17 cellular contexts compared by ENCODE assay signal in the genomic region with DNA sequence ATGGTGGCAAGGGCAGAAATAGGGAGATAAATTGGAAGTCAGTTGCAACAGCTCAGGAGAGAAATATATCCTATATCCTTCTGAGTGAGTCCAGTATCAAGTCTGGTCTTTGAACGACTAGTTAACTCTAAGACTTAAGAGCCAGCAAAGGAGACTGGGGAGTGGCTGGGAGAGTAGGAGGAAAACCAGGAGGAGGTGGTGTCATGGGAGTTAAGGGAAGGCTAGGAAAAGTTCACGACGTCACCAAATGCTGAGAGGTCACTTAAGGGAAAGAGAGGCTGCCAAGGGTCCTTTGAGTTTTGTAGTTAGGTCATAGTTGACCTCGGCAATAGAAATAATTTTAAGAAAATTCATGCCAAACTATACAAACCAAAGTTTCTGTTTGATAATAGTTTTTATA. TPM values are rescaled to one million over a fixed set of nuclear protein-coding genes. Genes with fewer than 3 reads are reported as not detected.
A peak's percentile ranks its signal among the peaks of the same experiment; 100 is the strongest.
DNase-seq lines count a peak whose midpoint lies in the region; ATAC-seq and TF ChIP-seq lines count a peak whose summit lies in the region.
"Had no signal": no experiment of that assay in that cellular context is flagged by ENCODE, and none has a peak within 500 bp of the region (broad histone marks: within the 10 kb centered on the region; RNA-seq: fewer than 3 reads in every experiment).

No MANE protein-coding gene starts in this region.

- TF ChIP-seq CTCF in WTC11 (IDR thresholded peaks at IDR 0.05) (no peak), glutamatergic neuron (IDR thresholded peaks at IDR 0.05; ENCODE audit: partially characterized antibody, unreplicated experiment) (no peak)

- no peak for DNase-seq in activated T-cell treated with anti-CD3 and anti-CD28 coated beads, Interleukin-2, amount 50 U/mL, for 24 hours
- DNase-seq in activated T-cell treated with anti-CD3 and anti-CD28 coated beads, Interleukin-2, amount 50 U/mL, for 72 hours: no peak
- DNase-seq in WTC11 (ENCODE audit: low spot score) (no peak), glutamatergic neuron (no peak), sciatic nerve (ENCODE audit: low spot score) (no peak), germinal center (ENCODE audit: low spot score) (no peak), NCI-H2227 (lab: John Stamatoyannopoulos, UW; ENCODE audit: unreplicated experiment) (no peak)
- DNase-seq: CD8-positive, alpha-beta memory T cell; GDM1; NCI-H1105 treated with DMSO at 0.1 percent for 48 hours; NCI-H187; NCI-H526 treated with DMSO at 0.1 percent for 48 hours; OCI-M1; RPMI8226 had no signal

- H3K27me3 Mint-ChIP-seq in activated T-cell treated with anti-CD3 and anti-CD28 coated beads, Interleukin-2, amount 50 U/mL, for 24 hours: no peaks in the 10 kb centered on the region
- no peaks in the 10 kb centered on the region for H3K27me3 Mint-ChIP-seq in activated T-cell treated with anti-CD3 and anti-CD28 coated beads, Interleukin-2, amount 50 U/mL, for 72 hours (ENCODE audit: low read depth)
- H3K27me3 Mint-ChIP-seq in WTC11 (ENCODE audit: low read depth) (no peaks in the 10 kb centered on the region), glutamatergic neuron (ENCODE audit: unreplicated experiment) (peaks cover 2% of the 10 kb centered on the region)
- H3K27me3 Mint-ChIP-seq: CD8-positive, alpha-beta memory T cell had no signal

- ATAC-seq in activated T-cell treated with anti-CD3 and anti-CD28 coated beads, Interleukin-2, amount 50 U/mL, for 72 hours (replicated peaks in 1 of 2): no peak
- ATAC-seq in WTC11: no peak
- ATAC-seq in sciatic nerve: peak; percentile 57
- no peak for ATAC-seq in HG02759 (IDR thresholded peaks at IDR 0.05; ENCODE audit: unreplicated experiment)
- ATAC-seq: GM23338, HCT116 had no signal

- intact Hi-C loops in sciatic nerve (cut with DNase I): loop anchor here (10.0 kb wide), 1 partner anchor 107 kb away; no protein-coding TSS in a partner anchor

- no peak overlapping the region for H3K4me3 Mint-ChIP-seq in activated T-cell treated with anti-CD3 and anti-CD28 coated beads, Interleukin-2, amount 50 U/mL, for 24 hours
- H3K4me3 Mint-ChIP-seq in activated T-cell treated with anti-CD3 and anti-CD28 coated beads, Interleukin-2, amount 50 U/mL, for 72 hours: no peak overlapping the region
- H3K4me3 Mint-ChIP-seq in WTC11 (no peak overlapping the region), glutamatergic neuron (ENCODE audit: unreplicated experiment) (peak overlapping the region; percentile 18)
- H3K4me3 Mint-ChIP-seq: CD8-positive, alpha-beta memory T cell; GM23338 had no signal

- peaks cover 35% of the 10 kb centered on the region for H3K4me1 Mint-ChIP-seq in activated T-cell treated with anti-CD3 and anti-CD28 coated beads, Interleukin-2, amount 50 U/mL, for 24 hours (ENCODE audit: low read depth)
- H3K4me1 Mint-ChIP-seq in activated T-cell treated with anti-CD3 and anti-CD28 coated beads, Interleukin-2, amount 50 U/mL, for 72 hours (ENCODE audit: low read depth): peaks cover 37% of the 10 kb centered on the region
- H3K4me1 Mint-ChIP-seq in WTC11 (peaks cover 16% of the 10 kb centered on the region), glutamatergic neuron (ENCODE audit: low read depth, unreplicated experiment) (peaks cover 14% of the 10 kb centered on the region)

- POLR2A ChIA-PET in WTC11 (lab: Charles Lee): no interaction called here

- no peaks in the 10 kb centered on the region for H3K9me3 Mint-ChIP-seq in activated T-cell treated with anti-CD3 and anti-CD28 coated beads, Interleukin-2, amount 50 U/mL, for 24 hours
- H3K9me3 Mint-ChIP-seq in activated T-cell treated with anti-CD3 and anti-CD28 coated beads, Interleukin-2, amount 50 U/mL, for 72 hours: no peaks in the 10 kb centered on the region
- H3K9me3 Mint-ChIP-seq in WTC11 (0 out of 2 replicates have a peak, but pooled peaks cover 3% of the 10 kb centered on the region), glutamatergic neuron (ENCODE audit: unreplicated experiment) (peaks cover 4% of the 10 kb centered on the region)
- H3K9me3 Mint-ChIP-seq: CD8-positive, alpha-beta memory T cell; GM23338 had no signal

- CTCF ChIA-PET in WTC11 (lab: Charles Lee): no interaction called here

- H3K36me3 Mint-ChIP-seq in activated T-cell treated with anti-CD3 and anti-CD28 coated beads, Interleukin-2, amount 50 U/mL, for 24 hours (ENCODE audit: low read depth): peaks cover 7% of the 10 kb centered on the region
- peaks cover 3% of the 10 kb centered on the region in 2 donors for H3K36me3 Mint-ChIP-seq in activated T-cell treated with anti-CD3 and anti-CD28 coated beads, Interleukin-2, amount 50 U/mL, for 72 hours (ENCODE audit: insufficient read depth in 2 of 2)
- H3K36me3 Mint-ChIP-seq in WTC11: peaks cover 9% of the 10 kb centered on the region
- no peaks in the 10 kb centered on the region for H3K36me3 Mint-ChIP-seq in glutamatergic neuron (ENCODE audit: unreplicated experiment)

- peak overlapping the region; percentile 15 for H3K27ac Mint-ChIP-seq in activated T-cell treated with anti-CD3 and anti-CD28 coated beads, Interleukin-2, amount 50 U/mL, for 24 hours
- H3K27ac Mint-ChIP-seq in activated T-cell treated with anti-CD3 and anti-CD28 coated beads, Interleukin-2, amount 50 U/mL, for 72 hours: no peak overlapping the region
- peak overlapping the region; percentile 0; the same call in 1 of the 2 replicates for H3K27ac Mint-ChIP-seq in WTC11
- no peak overlapping the region for H3K27ac Mint-ChIP-seq in glutamatergic neuron (ENCODE audit: unreplicated experiment)
- H3K27ac Mint-ChIP-seq: GM23338 had no signal

TF ChIP-seq in WTC11, 78 proteins besides CTCF, POLR2A, EP300 and RAD21 (continues in another document):
- TF ChIP-seq OVOL2 (CRISPR knock-in tag; IDR thresholded peaks at IDR 0.05; ENCODE audit: borderline replicate concordance): no peak
- no peak for TF ChIP-seq ZNF423 (CRISPR knock-in tag; IDR thresholded peaks at IDR 0.05)
- no peak for TF ChIP-seq ZNF671 (CRISPR knock-in tag; IDR thresholded peaks at IDR 0.05)
- TF ChIP-seq JAZF1 (CRISPR knock-in tag; IDR thresholded peaks at IDR 0.05): no peak
- TF ChIP-seq, protein P1, sequence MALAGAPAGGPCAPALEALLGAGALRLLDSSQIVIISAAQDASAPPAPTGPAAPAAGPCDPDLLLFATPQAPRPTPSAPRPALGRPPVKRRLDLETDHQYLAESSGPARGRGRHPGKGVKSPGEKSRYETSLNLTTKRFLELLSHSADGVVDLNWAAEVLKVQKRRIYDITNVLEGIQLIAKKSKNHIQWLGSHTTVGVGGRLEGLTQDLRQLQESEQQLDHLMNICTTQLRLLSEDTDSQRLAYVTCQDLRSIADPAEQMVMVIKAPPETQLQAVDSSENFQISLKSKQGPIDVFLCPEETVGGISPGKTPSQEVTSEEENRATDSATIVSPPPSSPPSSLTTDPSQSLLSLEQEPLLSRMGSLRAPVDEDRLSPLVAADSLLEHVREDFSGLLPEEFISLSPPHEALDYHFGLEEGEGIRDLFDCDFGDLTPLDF (CRISPR knock-in tag; IDR thresholded peaks at IDR 0.05): no peak
- TF ChIP-seq HMGA2 (CRISPR knock-in tag; IDR thresholded peaks at IDR 0.05): no peak
- TF ChIP-seq, protein P2, sequence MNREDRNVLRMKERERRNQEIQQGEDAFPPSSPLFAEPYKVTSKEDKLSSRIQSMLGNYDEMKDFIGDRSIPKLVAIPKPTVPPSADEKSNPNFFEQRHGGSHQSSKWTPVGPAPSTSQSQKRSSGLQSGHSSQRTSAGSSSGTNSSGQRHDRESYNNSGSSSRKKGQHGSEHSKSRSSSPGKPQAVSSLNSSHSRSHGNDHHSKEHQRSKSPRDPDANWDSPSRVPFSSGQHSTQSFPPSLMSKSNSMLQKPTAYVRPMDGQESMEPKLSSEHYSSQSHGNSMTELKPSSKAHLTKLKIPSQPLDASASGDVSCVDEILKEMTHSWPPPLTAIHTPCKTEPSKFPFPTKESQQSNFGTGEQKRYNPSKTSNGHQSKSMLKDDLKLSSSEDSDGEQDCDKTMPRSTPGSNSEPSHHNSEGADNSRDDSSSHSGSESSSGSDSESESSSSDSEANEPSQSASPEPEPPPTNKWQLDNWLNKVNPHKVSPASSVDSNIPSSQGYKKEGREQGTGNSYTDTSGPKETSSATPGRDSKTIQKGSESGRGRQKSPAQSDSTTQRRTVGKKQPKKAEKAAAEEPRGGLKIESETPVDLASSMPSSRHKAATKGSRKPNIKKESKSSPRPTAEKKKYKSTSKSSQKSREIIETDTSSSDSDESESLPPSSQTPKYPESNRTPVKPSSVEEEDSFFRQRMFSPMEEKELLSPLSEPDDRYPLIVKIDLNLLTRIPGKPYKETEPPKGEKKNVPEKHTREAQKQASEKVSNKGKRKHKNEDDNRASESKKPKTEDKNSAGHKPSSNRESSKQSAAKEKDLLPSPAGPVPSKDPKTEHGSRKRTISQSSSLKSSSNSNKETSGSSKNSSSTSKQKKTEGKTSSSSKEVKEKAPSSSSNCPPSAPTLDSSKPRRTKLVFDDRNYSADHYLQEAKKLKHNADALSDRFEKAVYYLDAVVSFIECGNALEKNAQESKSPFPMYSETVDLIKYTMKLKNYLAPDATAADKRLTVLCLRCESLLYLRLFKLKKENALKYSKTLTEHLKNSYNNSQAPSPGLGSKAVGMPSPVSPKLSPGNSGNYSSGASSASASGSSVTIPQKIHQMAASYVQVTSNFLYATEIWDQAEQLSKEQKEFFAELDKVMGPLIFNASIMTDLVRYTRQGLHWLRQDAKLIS (CRISPR knock-in tag; IDR thresholded peaks at IDR 0.05; ENCODE audit: borderline replicate concordance): no peak
- TF ChIP-seq, protein P3, sequence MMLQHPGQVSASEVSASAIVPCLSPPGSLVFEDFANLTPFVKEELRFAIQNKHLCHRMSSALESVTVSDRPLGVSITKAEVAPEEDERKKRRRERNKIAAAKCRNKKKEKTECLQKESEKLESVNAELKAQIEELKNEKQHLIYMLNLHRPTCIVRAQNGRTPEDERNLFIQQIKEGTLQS (CRISPR knock-in tag; conservative IDR thresholded peaks at IDR 0.05): no peak

RNA-seq across cellular contexts. Expression of a gene that starts 25.1 kb away (rescaled TPM):
- total RNA-seq in activated T-cell treated with anti-CD3 and anti-CD28 coated beads, Interleukin-2, amount 50 U/mL, for 72 hours: 10 to 100 TPM; 26.5 to 26.9 TPM
- total RNA-seq in WTC11 (2021) (54.0 to 64.0 TPM (median 62.8 TPM) in 3 replicates), glutamatergic neuron (ENCODE audit: unreplicated experiment) (25.3 TPM), sciatic nerve (17.3 TPM)

RNA-seq across cellular contexts. Expression of a gene that starts 25.3 kb away (rescaled TPM):
- 10 to 100 TPM; 58.3 to 62.9 TPM for total RNA-seq in activated T-cell treated with anti-CD3 and anti-CD28 coated beads, Interleukin-2, amount 50 U/mL, for 72 hours
- total RNA-seq in WTC11 (2021) (43.5 to 49.1 TPM (median 45.8 TPM) in 3 replicates), glutamatergic neuron (ENCODE audit: unreplicated experiment) (56.9 TPM), sciatic nerve (34.9 TPM)

RNA-seq across cellular contexts. Expression of a gene that starts 27.0 kb away (rescaled TPM):
- total RNA-seq in activated T-cell treated with anti-CD3 and anti-CD28 coated beads, Interleukin-2, amount 50 U/mL, for 72 hours: 100 to 1,000 TPM; 181 to 194 TPM
- 74.3 to 86.4 TPM (median 75.9 TPM) in 3 replicates for total RNA-seq in WTC11 (2021)
- total RNA-seq in glutamatergic neuron (ENCODE audit: unreplicated experiment): 155 TPM
- 89.3 TPM for total RNA-seq in sciatic nerve

RNA-seq across cellular contexts. Expression of a gene that starts 46.0 kb away (rescaled TPM):
- total RNA-seq in activated T-cell treated with anti-CD3 and anti-CD28 coated beads, Interleukin-2, amount 50 U/mL, for 72 hours: under 1 TPM; 0.14 TPM
- total RNA-seq in WTC11 (2021): 0.41 to 0.81 TPM (median 0.50 TPM) in 3 replicates
- total RNA-seq in glutamatergic neuron (ENCODE audit: unreplicated experiment): 1.8 TPM
- total RNA-seq in sciatic nerve: 0.40 TPM

Comparison
In these comparisons a context has a peak if more than half of its experiments do, and no peak if none do; other contexts are left out.
1. H3K27ac Mint-ChIP-seq: peak in activated T-cell treated with anti-CD3 and anti-CD28 coated beads, Interleukin-2, amount 50 U/mL, for 24 hours (single experiment) and WTC11 (single experiment); none in activated T-cell treated with anti-CD3 and anti-CD28 coated beads, Interleukin-2, amount 50 U/mL, for 72 hours (single experiment) and glutamatergic neuron (single experiment).